ENCODE assay signal across 6 cellular contexts in the genomic region with DNA sequence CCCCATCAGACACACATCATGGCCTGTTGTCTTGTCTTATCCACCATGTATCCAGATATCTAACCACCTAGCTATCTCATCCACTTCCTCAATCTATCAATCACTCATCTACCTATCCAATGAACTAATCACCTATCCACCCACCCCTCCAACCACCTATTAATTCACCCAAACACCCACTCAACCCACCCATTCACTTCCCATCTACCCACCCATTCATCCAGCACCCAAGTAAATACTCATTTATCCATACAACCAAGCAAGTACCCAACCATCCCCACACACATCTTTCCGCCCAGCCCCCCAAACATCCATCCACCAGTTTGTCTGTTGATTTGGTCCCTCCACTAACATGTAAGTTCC. TPM values are rescaled to one million over a fixed set of nuclear protein-coding genes. Genes with fewer than 3 reads are reported as not detected.
DNase-seq lines count a peak whose midpoint lies in the region; ATAC-seq and TF ChIP-seq lines count a peak whose summit lies in the region.

No MANE protein-coding gene starts in this region.

- peaks cover 34 to 40% of the 10 kb centered on the region in 2 donors for H3K4me1 Mint-ChIP-seq in immature natural killer cell

- no peaks in the 10 kb centered on the region for H3K4me1 ChIP-seq in right cardiac atrium (ENCODE audit: control insufficient read depth, insufficient read depth, low read length)
- peaks cover 25% of the 10 kb centered on the region for H3K4me1 ChIP-seq in vagina

- no peak for TF ChIP-seq POLR2A in vagina (IDR thresholded peaks at IDR 0.05)

- H3K9me3 ChIP-seq in right cardiac atrium (ENCODE audit: control insufficient read depth, low read length) (no peaks in the 10 kb centered on the region), vagina (no peaks in the 10 kb centered on the region)

- H3K4me3 Mint-ChIP-seq in immature natural killer cell, result peak overlapping the region; percentile 62 to 82 (median 77)

- H3K27me3 ChIP-seq in right cardiac atrium (ENCODE audit: control insufficient read depth, insufficient read depth), result no peaks in the 10 kb centered on the region
- no peaks in the 10 kb centered on the region for H3K27me3 ChIP-seq in vagina

- H3K4me3 ChIP-seq in right cardiac atrium (ENCODE audit: low read length), result no peak overlapping the region
- H3K4me3 ChIP-seq in vagina, result peak overlapping the region in 1 of 2 donors; percentile 67

- ATAC-seq in right cardiac atrium, result no peak
- ATAC-seq in Right ventricle myocardium superior (ENCODE audit: poor library complexity), result no peak
- ATAC-seq in HG03175 (IDR thresholded peaks at IDR 0.05; ENCODE audit: unreplicated experiment), result no peak

- intact Hi-C loops in right cardiac atrium (cut with DNase I) (loop anchor here in 1 of 4 donors (10.0 kb wide), 1 partner anchor 104 kb away; no protein-coding TSS in a partner anchor), Right ventricle myocardium superior (cut with DNase I) (loop anchor here (5.0 kb wide), 1 partner anchor 107 kb away; no protein-coding TSS in a partner anchor), vagina (cut with DNase I) (loop anchor here (10.0 kb wide), 1 partner anchor 104 kb away; no protein-coding TSS in a partner anchor)

- no peak for DNase-seq in right cardiac atrium
- no peak for DNase-seq in Right ventricle myocardium superior
- no peak for DNase-seq in immature natural killer cell
- DNase-seq in vagina (ENCODE audit: extremely low spot score in 2 of 2), result no peak
- DNase-seq in DMS114 treated with DMSO at 0.1 percent for 48 hours (lab: John Stamatoyannopoulos, UW; ENCODE audit: unreplicated experiment), result no peak

- H3K36me3 ChIP-seq in vagina, result no peaks in the 10 kb centered on the region

- no peaks in the 10 kb centered on the region for H3K9me3 Mint-ChIP-seq in immature natural killer cell

- peak overlapping the region; percentile 62 to 97 (median 94) for H3K27ac Mint-ChIP-seq in immature natural killer cell

- peak overlapping the region; percentile 90 for H3K27ac ChIP-seq in right cardiac atrium (ENCODE audit: low read length)
- peak overlapping the region; percentile 78 for H3K27ac ChIP-seq in vagina

- no peak for TF ChIP-seq CTCF in vagina (IDR thresholded peaks at IDR 0.05)

- peaks cover 0 to 10% (median 2%) of the 10 kb centered on the region in 3 donors for H3K27me3 Mint-ChIP-seq in immature natural killer cell (ENCODE audit: low read depth in 3 of 3)

- 92% methylated on average over 1 of the region's 1 CpG for WGBS in right cardiac atrium

- H3K36me3 Mint-ChIP-seq in immature natural killer cell, result peaks cover 16 to 31% (median 17%) of the 10 kb centered on the region in 3 donors

RNA-seq across cellular contexts. Expression of a gene that starts 0.8 kb away (rescaled TPM):
- 10 to 100 TPM; 28.9 to 36.5 (median 33.3) TPM for total RNA-seq in right cardiac atrium
- polyA plus RNA-seq in right cardiac atrium, result 28.0 TPM
- 21.9 TPM for total RNA-seq in Right ventricle myocardium superior
- polyA plus RNA-seq in immature natural killer cell, result 1 to 10 TPM in 1 of 3 donors, under 1 TPM in 1, not detected in 1; 0.78 to 1.5 TPM
- total RNA-seq in vagina, result 44.4 TPM

RNA-seq across cellular contexts. Expression of a gene that starts 13.8 kb away (rescaled TPM):
- total RNA-seq in right cardiac atrium, result 1 to 10 TPM in 2 of 4 donors, under 1 TPM in 2; 0.68 to 2.5 (median 1.3) TPM
- 0.66 TPM for polyA plus RNA-seq in right cardiac atrium
- total RNA-seq in Right ventricle myocardium superior, result 0.65 TPM
- polyA plus RNA-seq in immature natural killer cell, result 100 to 1,000 TPM in 1 of 3 donors, 10 to 100 TPM in 2; 71.5 to 114 (median 89.1) TPM
- 7.9 TPM for total RNA-seq in vagina

RNA-seq across cellular contexts. Expression of a gene that starts 28.8 kb away (rescaled TPM):
- total RNA-seq in right cardiac atrium (not detected), Right ventricle myocardium superior (not detected), vagina (not detected)
- polyA plus RNA-seq in right cardiac atrium (not detected), immature natural killer cell (under 1 TPM in 2 of 3 donors, not detected in 1; 0.10 to 0.17 TPM)

RNA-seq across cellular contexts. Expression of a gene that starts 31.7 kb away (rescaled TPM):
- 100 to 1,000 TPM in 1 of 4 donors, 10 to 100 TPM in 3; 64.4 to 106 (median 86.1) TPM for total RNA-seq in right cardiac atrium
- 66.5 TPM for polyA plus RNA-seq in right cardiac atrium
- 74.5 TPM for total RNA-seq in Right ventricle myocardium superior
- polyA plus RNA-seq in immature natural killer cell, result 10 to 100 TPM; 28.4 to 58.5 (median 29.6) TPM
- 127 TPM for total RNA-seq in vagina

RNA-seq across cellular contexts. Expression of a gene that starts 57.8 kb away (rescaled TPM):
- total RNA-seq in right cardiac atrium (not detected), Right ventricle myocardium superior (not detected), vagina (12.3 TPM)
- polyA plus RNA-seq in right cardiac atrium (not detected), immature natural killer cell (1 to 10 TPM in 2 of 3 donors, not detected in 1; 1.3 to 2.7 TPM)
